ENCODE assay signal across 20 cellular contexts in the genomic region with DNA sequence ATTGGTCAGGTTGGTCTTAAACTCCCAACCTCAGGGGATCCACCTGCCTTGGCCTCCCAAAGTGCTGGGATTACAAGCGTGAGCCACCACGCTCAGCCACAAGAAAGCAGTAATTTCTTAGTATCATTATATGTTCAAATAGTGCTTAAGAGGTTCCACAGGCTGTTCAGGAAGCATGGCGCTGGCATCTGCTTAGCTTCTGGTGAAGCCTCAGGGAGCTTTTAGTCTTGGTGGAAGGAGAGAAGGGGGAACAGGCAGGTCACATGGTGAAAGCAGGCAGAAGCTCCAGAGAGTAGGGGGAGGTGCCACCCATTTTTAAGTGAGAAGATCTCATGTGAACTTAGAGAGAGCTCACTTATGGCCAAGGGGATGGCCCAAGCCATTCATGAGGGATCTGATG. TPM values are rescaled to one million over a fixed set of nuclear protein-coding genes. Genes with fewer than 3 reads are reported as not detected.
DNase-seq lines count a peak whose midpoint lies in the region; ATAC-seq and TF ChIP-seq lines count a peak whose summit lies in the region.
"Had no signal": no experiment of that assay in that cellular context is flagged by ENCODE, and none has a peak within 500 bp of the region (broad histone marks: within the 10 kb centered on the region; RNA-seq: fewer than 3 reads in every experiment).

No MANE protein-coding gene starts in this region.

- intact Hi-C loops in left ventricle myocardium inferior (cut with micrococcal nuclease): loop anchor here (5.0 kb wide), 1 partner anchor 40 kb away; no protein-coding TSS in a partner anchor
- intact Hi-C loops in left cardiac atrium (cut with DNase I): no loop called here
- intact Hi-C loops in gastrocnemius medialis (cut with DNase I; ENCODE audit: low total_unique reads): no loop called here

- H3K9me3 ChIP-seq in left ventricle myocardium inferior (replicated peaks) (peaks cover 16% of the 10 kb centered on the region), RWPE2 (ENCODE audit: severe bottlenecking) (peaks cover 3% of the 10 kb centered on the region), gastrocnemius medialis (no peaks in the 10 kb centered on the region)
- H3K9me3 ChIP-seq: thoracic aorta, uterus had no signal

- peaks cover 7% of the 10 kb centered on the region for H3K36me3 ChIP-seq in left ventricle myocardium inferior
- H3K36me3 ChIP-seq in RWPE2 (ENCODE audit: low read depth): no peaks in the 10 kb centered on the region
- H3K36me3 ChIP-seq in gastrocnemius medialis: no peaks in the 10 kb centered on the region
- H3K36me3 ChIP-seq: thoracic aorta, uterus had no signal

- no peak for TF ChIP-seq POLR2A in gastrocnemius medialis (IDR thresholded peaks at IDR 0.05)

- H3K4me3 ChIP-seq in left ventricle myocardium inferior: no peak overlapping the region
- no peak overlapping the region for H3K4me3 ChIP-seq in RWPE2 (ENCODE audit: severe bottlenecking)
- H3K4me3 ChIP-seq in gastrocnemius medialis: no peak overlapping the region
- H3K4me3 ChIP-seq in foreskin fibroblast (ENCODE audit: low read depth in 1 of 2, low read length in 2 of 2): no peak overlapping the region
- H3K4me3 ChIP-seq: dorsolateral prefrontal cortex, lung, thoracic aorta, uterus had no signal

- H3K27me3 ChIP-seq in left ventricle myocardium inferior (ENCODE audit: low read depth) (no peaks in the 10 kb centered on the region), RWPE2 (ENCODE audit: insufficient read depth, poor library complexity, severe bottlenecking) (no peaks in the 10 kb centered on the region), gastrocnemius medialis (no peaks in the 10 kb centered on the region)
- H3K27me3 ChIP-seq: BLaER1 treated with 17β-estradiol and CSF1 and Interleukin-3, amounts not matched to agents 10 nM and 100 nM; dorsolateral prefrontal cortex; uterus had no signal

- peak overlapping the region; percentile 93 for H3K27ac ChIP-seq in left ventricle myocardium inferior (replicated peaks)
- peak overlapping the region; percentile 98 for H3K27ac ChIP-seq in RWPE2 (ENCODE audit: poor library complexity, severe bottlenecking)
- peak overlapping the region; percentile 98 for H3K27ac ChIP-seq in epithelial cell of prostate
- H3K27ac ChIP-seq in gastrocnemius medialis: peak overlapping the region in 3 of 4 donors; percentile 92 to 98 (median 97)
- H3K27ac ChIP-seq: thoracic aorta, uterus had no signal

- no peak for TF ChIP-seq CTCF in left ventricle myocardium inferior (IDR thresholded peaks at IDR 0.05; ENCODE audit: borderline replicate concordance)
- TF ChIP-seq CTCF in RWPE2 (IDR thresholded peaks at IDR 0.05; ENCODE audit: poor library complexity, severe bottlenecking): no peak
- no peak for TF ChIP-seq CTCF in gastrocnemius medialis (IDR thresholded peaks at IDR 0.05 in 4 of 5, conservative IDR thresholded peaks at IDR 0.05 in 1 of 5)
- no peak for TF ChIP-seq CTCF in foreskin fibroblast (IDR thresholded peaks at IDR 0.05; ENCODE audit: low read depth, low read length)

- in situ Hi-C loops in gastrocnemius medialis (cut with MboI; ENCODE audit: low sequenced_read_pairs in 4 of 4): no loop called here

- H3K4me1 ChIP-seq in left ventricle myocardium inferior (peaks cover 74% of the 10 kb centered on the region), RWPE2 (ENCODE audit: insufficient read depth, poor library complexity, severe bottlenecking) (peaks cover 19% of the 10 kb centered on the region), gastrocnemius medialis (peaks cover 16 to 23% of the 10 kb centered on the region in 2 donors)
- H3K4me1 ChIP-seq: uterus had no signal

- no peak for DNase-seq in left ventricle myocardium inferior
- DNase-seq in left cardiac atrium: no peak
- DNase-seq in RWPE2 (ENCODE audit: low spot score): no peak
- DNase-seq in epithelial cell of prostate (ENCODE audit: low read depth, low spot score): no peak
- DNase-seq in gastrocnemius medialis: no peak
- DNase-seq in foreskin fibroblast: no peak
- DNase-seq in medulla oblongata (ENCODE audit: extremely low spot score): no peak
- DNase-seq in kidney glomerular epithelial cell (lab: John Stamatoyannopoulos, UW): no peak
- DNase-seq: activated CD8-positive, alpha-beta memory T cell treated with anti-CD3 and anti-CD28 coated beads, Interleukin-2, amount 50 U/mL, for 4 hours; DMS79 treated with DMSO at 0.1 percent for 48 hours; dorsolateral prefrontal cortex; H7; NCI-H2029; NCI-H2227 treated with DMSO at 0.1 percent for 48 hours; NCI-H748 treated with DMSO at 0.1 percent for 48 hours; uterus had no signal

- ATAC-seq in left cardiac atrium (no peak), RWPE2 (ENCODE audit: low read depth) (no peak), gastrocnemius medialis (no peak)
- ATAC-seq: stimulated activated naive CD8-positive, alpha-beta T cell treated with anti-CD3 and anti-CD28 coated beads, Interleukin-15, Interleukin-2, amounts not matched to agents 100 U/mL and 50 U/mL, for 24 hours had no signal

RNA-seq across cellular contexts. Expression of gene SEC14L1, which starts 3.7 kb away (rescaled TPM):
- total RNA-seq in left ventricle myocardium inferior (55.5 TPM), left cardiac atrium (10 to 100 TPM; 71.6 to 82.2 TPM), gastrocnemius medialis (10 to 100 TPM; 55.0 to 94.1 (median 73.7) TPM)
